Comparison of ENCODE assay signal across 9 cellular contexts in the genomic region with DNA sequence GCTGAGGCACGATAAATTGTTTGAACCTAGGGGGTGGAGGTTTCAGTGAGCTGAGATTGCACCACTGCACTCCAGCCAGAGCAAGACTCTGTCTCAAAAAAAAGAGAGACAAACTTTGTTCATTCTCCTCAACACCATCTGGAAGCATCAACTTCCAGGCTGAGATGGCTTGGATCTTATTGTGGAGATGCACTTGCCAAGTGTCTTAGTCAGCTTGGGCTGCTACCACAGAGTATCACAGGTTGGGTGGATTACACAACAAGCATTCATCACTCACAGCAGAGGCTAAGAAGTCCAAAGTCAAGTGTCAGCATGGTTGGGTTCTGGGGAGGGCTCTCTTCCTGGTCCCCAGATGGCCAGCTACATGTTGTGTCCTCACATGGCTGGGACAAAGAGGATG. TPM values are rescaled to one million over a fixed set of nuclear protein-coding genes. Genes with fewer than 3 reads are reported as not detected.
DNase-seq lines count a peak whose midpoint lies in the region; TF ChIP-seq lines count a peak whose summit lies in the region.
"Not testable (repeated sequence)": the region's sequence is repeated elsewhere in the genome, so short reads cannot be mapped to it uniquely, and the experiment has no call there.
"Had no signal": no experiment of that assay in that cellular context is flagged by ENCODE, and none has a peak within 500 bp of the region (broad histone marks: within the 10 kb centered on the region; RNA-seq: fewer than 3 reads in every experiment).

No MANE protein-coding gene starts in this region.

- H3K27me3 Mint-ChIP-seq in CD14-positive monocyte (ENCODE audit: low read depth in 3 of 3); activated naive CD8-positive, alpha-beta T cell treated with anti-CD3 and anti-CD28 coated beads for 36 hours: not testable (repeated sequence)

- peak overlapping the region in 6 of 7 donors; percentile 41 to 79 (median 60) for H3K27ac Mint-ChIP-seq in CD14-positive monocyte
- peak overlapping the region; percentile 34 for H3K27ac Mint-ChIP-seq in activated naive CD8-positive, alpha-beta T cell treated with anti-CD3 and anti-CD28 coated beads for 36 hours

- TF ChIP-seq EP300 in suprapubic skin (IDR thresholded peaks at IDR 0.05) = not testable (repeated sequence)

- H3K4me3 Mint-ChIP-seq in CD14-positive monocyte; activated naive CD8-positive, alpha-beta T cell treated with anti-CD3 and anti-CD28 coated beads for 36 hours: not testable (repeated sequence)

- H3K4me1 Mint-ChIP-seq in CD14-positive monocyte = peaks cover 32% of the 10 kb centered on the region
- peaks cover 34% of the 10 kb centered on the region for H3K4me1 Mint-ChIP-seq in activated naive CD8-positive, alpha-beta T cell treated with anti-CD3 and anti-CD28 coated beads for 36 hours

- not testable (repeated sequence) for H3K4me3 ChIP-seq in coronary artery; fibroblast of the aortic adventitia (ENCODE audit: low read depth, low read length); suprapubic skin

- WGBS in suprapubic skin = 71% methylated on average over 1 of the region's 1 CpG

- H3K27me3 ChIP-seq in suprapubic skin = not testable (repeated sequence)

- not testable (repeated sequence) for H3K9me3 Mint-ChIP-seq in CD14-positive monocyte; activated naive CD8-positive, alpha-beta T cell treated with anti-CD3 and anti-CD28 coated beads for 36 hours

- H3K36me3 ChIP-seq in suprapubic skin = not testable (repeated sequence)

- H3K36me3 Mint-ChIP-seq in CD14-positive monocyte; activated naive CD8-positive, alpha-beta T cell treated with anti-CD3 and anti-CD28 coated beads for 36 hours: not testable (repeated sequence)

- peaks cover 14% of the 10 kb centered on the region for H3K4me1 ChIP-seq in suprapubic skin

- TF ChIP-seq POLR2A in suprapubic skin (IDR thresholded peaks at IDR 0.05) = not testable (repeated sequence)

- intact Hi-C loops in CD14-positive monocyte (cut with micrococcal nuclease) = not testable (repeated sequence)

- H3K27ac ChIP-seq in coronary artery = peak overlapping the region in 1 of 2 donors; percentile 9
- H3K27ac ChIP-seq in suprapubic skin = peak overlapping the region; percentile 31

- not testable (repeated sequence) for TF ChIP-seq CTCF in CD14-positive monocyte (IDR thresholded peaks at IDR 0.05); coronary artery (IDR thresholded peaks at IDR 0.05); fibroblast of the aortic adventitia (IDR thresholded peaks at IDR 0.05; ENCODE audit: insufficient read depth, low read length); suprapubic skin (IDR thresholded peaks at IDR 0.05)

- peak; percentile 81 for DNase-seq in CD14-positive monocyte (ENCODE audit: low spot score)
- peak; percentile 14 for DNase-seq in HPDE6-E6E7 (ENCODE audit: extremely low spot score)
- DNase-seq in RPMI7951 (ENCODE audit: low read depth) = peak; percentile 68
- DNase-seq in activated naive CD8-positive, alpha-beta T cell treated with anti-CD3 and anti-CD28 coated beads for 36 hours; suprapubic skin (ENCODE audit: low spot score in 2 of 2): not testable (repeated sequence)
- peak; percentile 47 for DNase-seq in coronary artery (ENCODE audit: low spot score)
- peak; percentile 80 for DNase-seq in fibroblast of the aortic adventitia (ENCODE audit: low read depth)
- peak; percentile 75 for DNase-seq in mesenteric fat pad (ENCODE audit: low spot score)

- not testable (repeated sequence) for H3K9me3 ChIP-seq in suprapubic skin

RNA-seq across cellular contexts. Expression of gene AMZ2, which starts 15.1 kb away (rescaled TPM):
- polyA plus RNA-seq in CD14-positive monocyte = 10 to 100 TPM; 67.2 to 67.6 TPM
- 75.6 and 92.5 TPM in 2 replicates for total RNA-seq in RPMI7951 (2014; rRNA removed; shearing (Covaris generic))
- 100 to 1,000 TPM; 120 to 134 TPM for total RNA-seq in activated naive CD8-positive, alpha-beta T cell treated with anti-CD3 and anti-CD28 coated beads for 36 hours
- total RNA-seq in fibroblast of the aortic adventitia (ENCODE audit: low replicate concordance) = 89.7 and 170 TPM in 2 replicates
- 49.7 TPM for total RNA-seq in mesenteric fat pad
- total RNA-seq in suprapubic skin = 10 to 100 TPM; 35.8 to 47.1 (median 41.5) TPM

RNA-seq across cellular contexts. Expression of gene SLC16A6, which starts 58.2 kb away (rescaled TPM):
- 10 to 100 TPM; 12.3 to 14.0 TPM for polyA plus RNA-seq in CD14-positive monocyte
- total RNA-seq in RPMI7951 (2014; rRNA removed; shearing (Covaris generic)) = 4.4 and 4.8 TPM in 2 replicates
- total RNA-seq in activated naive CD8-positive, alpha-beta T cell treated with anti-CD3 and anti-CD28 coated beads for 36 hours = 1 to 10 TPM; 5.9 to 6.0 TPM
- 0.09 TPM in 1 of 2 replicates, not detected in the other for total RNA-seq in fibroblast of the aortic adventitia (ENCODE audit: low replicate concordance)
- total RNA-seq in mesenteric fat pad = 8.4 TPM
- total RNA-seq in suprapubic skin = 1 to 10 TPM; 2.7 to 10.0 (median 5.1) TPM
- polyA plus RNA-seq: cardiac muscle cell had no signal

RNA-seq across cellular contexts. Expression of gene ARSG, which starts 58.6 kb away (rescaled TPM):
- 10 to 100 TPM; 15.5 to 19.2 TPM for polyA plus RNA-seq in CD14-positive monocyte
- total RNA-seq in RPMI7951 (2014; rRNA removed; shearing (Covaris generic)) = 2.3 and 3.0 TPM in 2 replicates
- total RNA-seq in activated naive CD8-positive, alpha-beta T cell treated with anti-CD3 and anti-CD28 coated beads for 36 hours = 1 to 10 TPM; 5.0 to 5.2 TPM
- total RNA-seq in fibroblast of the aortic adventitia (ENCODE audit: low replicate concordance) (0.25 and 2.7 TPM in 2 replicates), mesenteric fat pad (4.3 TPM), suprapubic skin (10 to 100 TPM in 3 of 4 donors, 1 to 10 TPM in 1; 7.7 to 12.7 (median 10.7) TPM)
